Comparison of ENCODE assay signal across 18 cellular contexts in the genomic region with DNA sequence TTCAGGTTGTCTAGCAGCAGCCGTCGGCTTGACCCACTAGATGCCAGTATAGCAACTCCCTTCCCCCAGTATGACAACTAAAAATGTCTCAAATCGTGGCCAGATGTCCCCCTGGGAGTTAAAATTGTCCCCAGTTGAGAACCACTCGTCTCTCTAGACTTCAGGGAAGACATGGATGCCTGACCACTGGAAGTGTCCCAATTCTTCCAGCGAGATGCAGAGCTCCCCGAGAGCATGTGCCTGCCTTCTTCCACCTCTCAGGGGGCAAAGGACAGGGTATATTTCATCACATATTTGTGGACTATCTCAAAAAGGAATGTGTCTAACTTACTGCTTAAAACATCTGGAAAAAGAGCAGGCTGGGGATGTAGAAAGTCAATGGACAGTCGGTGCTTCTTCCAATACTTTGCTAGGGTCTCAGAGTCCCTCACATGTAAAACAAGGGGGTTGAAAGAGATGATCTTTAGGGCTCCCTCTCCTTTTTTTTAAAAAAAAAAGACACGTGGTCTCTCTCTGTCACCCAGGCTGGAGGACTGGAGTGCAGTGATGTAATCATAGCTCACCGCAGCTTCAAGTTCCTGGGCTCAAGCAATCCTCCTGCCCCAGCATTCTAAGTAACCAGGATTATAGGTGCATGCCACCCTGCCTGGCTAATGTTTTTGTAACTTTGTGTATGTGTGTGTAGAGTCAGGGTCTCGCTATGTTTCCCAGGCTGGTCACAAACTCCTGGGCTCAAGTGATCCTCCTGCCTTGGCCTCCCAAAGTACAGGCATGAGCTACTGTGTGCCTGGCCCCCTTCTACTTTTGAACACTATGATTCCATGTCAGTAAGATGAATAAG.
DNase-seq lines count a peak whose midpoint lies in the region; ATAC-seq and TF ChIP-seq lines count a peak whose summit lies in the region.
"Had no signal": no experiment of that assay in that cellular context is flagged by ENCODE, and none has a peak within 500 bp of the region (broad histone marks: within the 10 kb centered on the region; RNA-seq: fewer than 3 reads in every experiment).

No MANE protein-coding gene starts in this region.

- H3K27ac Mint-ChIP-seq in endothelial cell (ENCODE audit: unreplicated experiment) = peak overlapping the region; percentile 46
- H3K27ac Mint-ChIP-seq: naive B cell had no signal

- DNase-seq in EL (peak; percentile 41), NB4 (ENCODE audit: low read depth) (peak; percentile 25), endothelial cell (ENCODE audit: low spot score) (no peak), sciatic nerve (ENCODE audit: low spot score) (peak; percentile 9), Ammon's horn (ENCODE audit: low spot score) (no peak), HuH-7.5 (ENCODE audit: low spot score) (no peak)
- DNase-seq: activated CD4-positive, CD25-positive, alpha-beta regulatory T cell treated with anti-CD3 and anti-CD28 coated beads, Interleukin-2, amount 50 U/mL, for 72 hours; activated gamma-delta T cell; colonic mucosa; DMS153; naive B cell; NCI-H2107; NCI-H524 treated with DMSO at 0.1 percent for 48 hours had no signal

- H3K9me3 Mint-ChIP-seq in endothelial cell (ENCODE audit: unreplicated experiment) = peaks cover 8% of the 10 kb centered on the region

- peaks cover 9% of the 10 kb centered on the region for H3K36me3 Mint-ChIP-seq in endothelial cell (ENCODE audit: low read depth, unreplicated experiment)

- no peak for TF ChIP-seq CTCF in NB4 (IDR thresholded peaks at IDR 0.05; ENCODE audit: low read depth, low read length)
- TF ChIP-seq CTCF in endothelial cell (IDR thresholded peaks at IDR 0.05; ENCODE audit: unreplicated experiment) = no peak

- H3K4me1 Mint-ChIP-seq in endothelial cell (ENCODE audit: unreplicated experiment) = peaks cover 11% of the 10 kb centered on the region
- H3K4me1 Mint-ChIP-seq: naive B cell had no signal

- H3K4me3 ChIP-seq in NB4 (ENCODE audit: low read depth, low read length) = no peak overlapping the region
- H3K4me3 ChIP-seq: colonic mucosa, lung, thoracic aorta had no signal

- no peak for TF ChIP-seq POLR2A in NB4 (IDR thresholded peaks at IDR 0.05; ENCODE audit: extremely low read depth, insufficient read length)

- intact Hi-C loops in sciatic nerve (cut with DNase I) = no loop called here

- no peak overlapping the region for H3K4me3 Mint-ChIP-seq in endothelial cell (ENCODE audit: unreplicated experiment)
- H3K4me3 Mint-ChIP-seq: naive B cell had no signal

- H3K27me3 Mint-ChIP-seq in endothelial cell (ENCODE audit: unreplicated experiment) = peaks cover 18% of the 10 kb centered on the region

- ATAC-seq in sciatic nerve (no peak), HG02870 (IDR thresholded peaks at IDR 0.05; ENCODE audit: unreplicated experiment) (no peak), HG03457 (IDR thresholded peaks at IDR 0.05; ENCODE audit: unreplicated experiment) (no peak)
- ATAC-seq: HCT116 had no signal

Comparison
In these comparisons a context has a peak if more than half of its experiments do, and no peak if none do; other contexts are left out.
1. DNase-seq: peak in EL (single experiment), NB4 (single experiment) and sciatic nerve (single experiment); none in endothelial cell (single experiment), Ammon's horn (single experiment) and HuH-7.5 (single experiment).